In genomic region chr7:12635830-12636229, GRCh38 we compare ENCODE assay signal across 8 cellular contexts. TPM values are rescaled to one million over a fixed set of nuclear protein-coding genes. Genes with fewer than 3 reads are reported as not detected.
DNase-seq lines count a peak whose midpoint lies in the region; ATAC-seq and TF ChIP-seq lines count a peak whose summit lies in the region.

No MANE protein-coding gene starts in this region.

- H3K4me3 Mint-ChIP-seq in activated naive CD4-positive, alpha-beta T cell treated with anti-CD3 and anti-CD28 coated beads, Interleukin-2, amount 50 U/mL, for 24 hours: peak overlapping the region; percentile 83
- peak overlapping the region; percentile 60 for H3K4me3 Mint-ChIP-seq in activated CD4-positive, alpha-beta memory T cell treated with anti-CD3 and anti-CD28 coated beads, Interleukin-2, amount 10 ng/mL, durations not matched to agents 7 days and 5 days
- no peak overlapping the region for H3K4me3 Mint-ChIP-seq in endodermal cell

- CTCF ChIA-PET in activated CD4-positive, alpha-beta memory T cell treated with anti-CD3 and anti-CD28 coated beads, Interleukin-2, amount 10 ng/mL, durations not matched to agents 7 days and 5 days (lab: Charles Lee): interaction anchor here (0.7 to 1.4 kb wide), 5 partner anchors 10 to 111 kb away, joined by 3 to 7 read pairs (median 4); partner anchors contain the start of gene ARL4A

- no peaks in the 10 kb centered on the region for H3K9me3 Mint-ChIP-seq in activated naive CD4-positive, alpha-beta T cell treated with anti-CD3 and anti-CD28 coated beads, Interleukin-2, amount 50 U/mL, for 24 hours
- H3K9me3 Mint-ChIP-seq in activated CD4-positive, alpha-beta memory T cell treated with anti-CD3 and anti-CD28 coated beads, Interleukin-2, amount 10 ng/mL, durations not matched to agents 7 days and 5 days: no peaks in the 10 kb centered on the region
- no peaks in the 10 kb centered on the region for H3K9me3 Mint-ChIP-seq in endodermal cell

- 49 to 61% (median 57%) methylated on average over 6 of the region's 6 CpGs for WGBS in heart left ventricle, 4 donors
- WGBS in endodermal cell (ENCODE audit: insufficient coverage in 1 of 2, insufficient read length in 1 of 2), 2 experiments: 91% methylated on average over 3 to 6 of the region's 6 CpGs

- H3K4me3 ChIP-seq in skeletal muscle tissue (ENCODE audit: low read length in 3 of 3): peak overlapping the region in 2 of 3 donors; percentile 15 to 25
- peak overlapping the region in 2 of 12 donors; percentile 13 to 15 for H3K4me3 ChIP-seq in heart left ventricle
- H3K4me3 ChIP-seq in endodermal cell (ENCODE audit: low read length): no peak overlapping the region

- H3K27ac Mint-ChIP-seq in activated naive CD4-positive, alpha-beta T cell treated with anti-CD3 and anti-CD28 coated beads, Interleukin-2, amount 50 U/mL, for 24 hours: peak overlapping the region; percentile 20
- peak overlapping the region; percentile 22 for H3K27ac Mint-ChIP-seq in activated CD4-positive, alpha-beta memory T cell treated with anti-CD3 and anti-CD28 coated beads, Interleukin-2, amount 10 ng/mL, durations not matched to agents 7 days and 5 days
- H3K27ac Mint-ChIP-seq in endodermal cell: no peak overlapping the region

- H3K9ac ChIP-seq in skeletal muscle tissue (ENCODE audit: low read depth in 1 of 3, low read length in 3 of 3): peak overlapping the region in 1 of 3 donors; percentile 13
- no peak overlapping the region for H3K9ac ChIP-seq in endodermal cell (ENCODE audit: extremely low read depth, low read length, poor library complexity, severe bottlenecking)

- H3K36me3 ChIP-seq in skeletal muscle tissue (ENCODE audit: control insufficient read depth in 3 of 3, insufficient read depth in 3 of 3, low read length in 3 of 3) (no peaks in the 10 kb centered on the region), heart left ventricle (no peaks in the 10 kb centered on the region), endodermal cell (ENCODE audit: control insufficient read depth, insufficient read depth, low read length) (no peaks in the 10 kb centered on the region)

- no peak for DNase-seq in activated naive CD4-positive, alpha-beta T cell treated with Interleukin-2 at 50 U/mL for 16 hours
- DNase-seq in activated CD4-positive, alpha-beta memory T cell treated with anti-CD3 and anti-CD28 coated beads, Interleukin-2, amount 10 ng/mL, durations not matched to agents 7 days and 5 days: no peak
- no peak for DNase-seq in heart left ventricle
- no peak for DNase-seq in endodermal cell
- no peak for DNase-seq in DMS 273 treated with DMSO at 0.1 percent for 48 hours (lab: John Stamatoyannopoulos, UW)

- no peak for TF ChIP-seq POLR2A in heart left ventricle (IDR thresholded peaks at IDR 0.05)

- no peaks in the 10 kb centered on the region for H3K27me3 ChIP-seq in skeletal muscle tissue (ENCODE audit: control insufficient read depth in 3 of 3, insufficient read depth in 3 of 3, low read length in 3 of 3)
- peaks cover 0 to 14% (median 0%) of the 10 kb centered on the region in 9 donors for H3K27me3 ChIP-seq in heart left ventricle
- no peaks in the 10 kb centered on the region for H3K27me3 ChIP-seq in endodermal cell (ENCODE audit: control insufficient read depth, insufficient read depth, low read length, poor library complexity, severe bottlenecking)

- ATAC-seq in HG03025 (IDR thresholded peaks at IDR 0.05; ENCODE audit: low FRiP score, unreplicated experiment) (peak; percentile 83), heart left ventricle (no peak)

- peaks cover 31% of the 10 kb centered on the region for H3K4me1 Mint-ChIP-seq in activated naive CD4-positive, alpha-beta T cell treated with anti-CD3 and anti-CD28 coated beads, Interleukin-2, amount 50 U/mL, for 24 hours
- H3K4me1 Mint-ChIP-seq in activated CD4-positive, alpha-beta memory T cell treated with anti-CD3 and anti-CD28 coated beads, Interleukin-2, amount 10 ng/mL, durations not matched to agents 7 days and 5 days: peaks cover 30% of the 10 kb centered on the region
- no peaks in the 10 kb centered on the region for H3K4me1 Mint-ChIP-seq in endodermal cell

- no peaks in the 10 kb centered on the region for H3K36me3 Mint-ChIP-seq in activated naive CD4-positive, alpha-beta T cell treated with anti-CD3 and anti-CD28 coated beads, Interleukin-2, amount 50 U/mL, for 24 hours
- H3K36me3 Mint-ChIP-seq in activated CD4-positive, alpha-beta memory T cell treated with anti-CD3 and anti-CD28 coated beads, Interleukin-2, amount 10 ng/mL, durations not matched to agents 7 days and 5 days (ENCODE audit: low read depth): no peaks in the 10 kb centered on the region
- no peaks in the 10 kb centered on the region for H3K36me3 Mint-ChIP-seq in endodermal cell (ENCODE audit: low read depth)

- peaks cover 1% of the 10 kb centered on the region for H3K27me3 Mint-ChIP-seq in activated naive CD4-positive, alpha-beta T cell treated with anti-CD3 and anti-CD28 coated beads, Interleukin-2, amount 50 U/mL, for 24 hours
- no peaks in the 10 kb centered on the region for H3K27me3 Mint-ChIP-seq in activated CD4-positive, alpha-beta memory T cell treated with anti-CD3 and anti-CD28 coated beads, Interleukin-2, amount 10 ng/mL, durations not matched to agents 7 days and 5 days
- no peaks in the 10 kb centered on the region for H3K27me3 Mint-ChIP-seq in endodermal cell (ENCODE audit: insufficient read depth)

- H3K27ac ChIP-seq in skeletal muscle tissue (ENCODE audit: low read depth, low read length) (no peak overlapping the region), heart left ventricle (no peak overlapping the region), endodermal cell (ENCODE audit: low read depth, low read length) (no peak overlapping the region)

- H3K4me1 ChIP-seq in skeletal muscle tissue (ENCODE audit: control insufficient read depth in 3 of 3, insufficient read depth in 3 of 3, low read length in 3 of 3) (no peaks in the 10 kb centered on the region), heart left ventricle (peaks cover 0 to 14% (median 0%) of the 10 kb centered on the region in 12 donors), endodermal cell (ENCODE audit: control insufficient read depth, insufficient read depth, low read length) (no peaks in the 10 kb centered on the region)

- POLR2A ChIA-PET in activated CD4-positive, alpha-beta memory T cell treated with anti-CD3 and anti-CD28 coated beads, Interleukin-2, amount 10 ng/mL, durations not matched to agents 7 days and 5 days (lab: Charles Lee): interaction anchor here (1.1 to 1.4 kb wide), 2 partner anchors 49 to 51 kb away, joined by 3 to 5 read pairs; no protein-coding TSS in a partner anchor

- TF ChIP-seq CTCF in heart left ventricle (IDR thresholded peaks at IDR 0.05): no peak
- no peak for TF ChIP-seq CTCF in endodermal cell (conservative IDR thresholded peaks at IDR 0.05)

- H3K9me3 ChIP-seq in skeletal muscle tissue (ENCODE audit: control insufficient read depth in 3 of 3, low read length in 3 of 3): no peaks in the 10 kb centered on the region
- no peaks in the 10 kb centered on the region for H3K9me3 ChIP-seq in heart left ventricle
- H3K9me3 ChIP-seq in endodermal cell (ENCODE audit: control insufficient read depth, low read length): no peaks in the 10 kb centered on the region

- intact Hi-C loops in heart left ventricle (cut with DNase I): loop anchor here in 6 of 10 donors (5.0 to 10.0 kb wide), 6 partner anchors 46 to 626 kb away; no protein-coding TSS in a partner anchor

RNA-seq across cellular contexts. Expression of gene ARL4A, which starts 51.6 kb away (rescaled TPM):
- 10 to 100 TPM; 19.1 to 19.8 TPM for total RNA-seq in activated CD4-positive, alpha-beta memory T cell treated with anti-CD3 and anti-CD28 coated beads, Interleukin-2, amount 10 ng/mL, durations not matched to agents 7 days and 5 days
- 35.5 TPM for total RNA-seq in skeletal muscle tissue
- total RNA-seq in heart left ventricle: 10 to 100 TPM; 12.8 to 21.4 (median 14.5) TPM
- 10 to 100 TPM; 10.5 to 25.9 TPM for polyA plus RNA-seq in heart left ventricle
- 10 to 100 TPM; 19.1 to 26.4 TPM for total RNA-seq in endodermal cell
- polyA plus RNA-seq in endodermal cell (2013, experiment 1 of 2): 67.5 TPM
- 56.6 TPM for polyA plus RNA-seq in endodermal cell (2013, experiment 2 of 2)
